11 cellular contexts compared by ENCODE assay signal in the genomic region with DNA sequence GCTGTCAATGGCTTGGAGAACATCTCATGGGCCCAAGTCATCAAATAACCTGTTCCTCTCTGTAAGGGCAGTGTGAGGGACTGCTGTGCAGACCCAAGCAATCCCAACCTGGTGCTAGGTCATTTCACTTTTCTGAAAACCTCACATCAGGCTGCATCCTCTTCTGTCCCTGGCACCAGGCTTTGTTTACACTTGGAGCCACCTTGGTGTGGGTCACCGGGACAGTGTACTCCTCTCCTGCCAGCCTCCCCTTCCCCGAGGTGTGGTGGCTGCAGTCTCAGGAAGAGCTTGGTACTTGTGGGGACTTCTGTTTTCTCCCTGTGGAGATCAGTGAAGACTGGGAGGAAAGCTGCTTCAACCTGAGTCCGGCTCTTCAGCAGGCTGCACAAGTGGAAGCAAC. TPM values are rescaled to one million over a fixed set of nuclear protein-coding genes. Genes with fewer than 3 reads are reported as not detected.
DNase-seq lines count a peak whose midpoint lies in the region; ATAC-seq and TF ChIP-seq lines count a peak whose summit lies in the region.
"Had no signal": no experiment of that assay in that cellular context is flagged by ENCODE, and none has a peak within 500 bp of the region (broad histone marks: within the 10 kb centered on the region; RNA-seq: fewer than 3 reads in every experiment).

No MANE protein-coding gene starts in this region.

- no peaks in the 10 kb centered on the region for H3K9me3 Mint-ChIP-seq in activated CD4-positive, alpha-beta T cell treated with anti-CD3 and anti-CD28 coated beads, Interleukin-2, amount 10 ng/mL, durations not matched to agents 7 days and 5 days

- DNase-seq in activated CD4-positive, alpha-beta T cell treated with anti-CD3 and anti-CD28 coated beads, Interleukin-2, amount 10 ng/mL, durations not matched to agents 7 days and 5 days: no peak
- DNase-seq in activated CD4-positive, alpha-beta T cell treated with anti-CD3 and anti-CD28 coated beads, Interleukin-2, amount 50 U/mL, for 4 hours: no peak
- DNase-seq in T-helper 17 cell (no peak), esophagus muscularis mucosa (ENCODE audit: extremely low spot score) (no peak), mesenteric fat pad (ENCODE audit: low spot score) (no peak), PC-9 (no peak), NCI-H446 treated with DMSO at 0.1 percent for 48 hours (lab: John Stamatoyannopoulos, UW) (no peak)
- DNase-seq: activated gamma-delta T cell, SK-N-SH had no signal

- no peaks in the 10 kb centered on the region for H3K79me2 ChIP-seq in PC-9 (ENCODE audit: low read depth)

- no peak overlapping the region for H3K4me3 Mint-ChIP-seq in activated CD4-positive, alpha-beta T cell treated with anti-CD3 and anti-CD28 coated beads, Interleukin-2, amount 10 ng/mL, durations not matched to agents 7 days and 5 days
- H3K4me3 Mint-ChIP-seq in T-helper 17 cell: no peak overlapping the region

- H3K9me3 ChIP-seq in T-helper 17 cell (ENCODE audit: control insufficient read depth, low read length, poor library complexity, severe bottlenecking) (no peaks in the 10 kb centered on the region), esophagus muscularis mucosa (no peaks in the 10 kb centered on the region), skeletal muscle tissue (ENCODE audit: control insufficient read depth in 3 of 3, low read length in 3 of 3) (no peaks in the 10 kb centered on the region), PC-9 (ENCODE audit: insufficient read depth, low read depth) (no peaks in the 10 kb centered on the region)
- H3K9me3 ChIP-seq: SK-N-SH had no signal

- no peak for TF ChIP-seq CTCF in esophagus muscularis mucosa (IDR thresholded peaks at IDR 0.05)
- no peak for TF ChIP-seq CTCF in PC-9 (conservative IDR thresholded peaks at IDR 0.05)

- H3K36me3 ChIP-seq in esophagus muscularis mucosa: peaks cover 33 to 100% (median 92%) of the 10 kb centered on the region in 4 donors
- peaks cover 54 to 82% (median 79%) of the 10 kb centered on the region in 3 donors for H3K36me3 ChIP-seq in skeletal muscle tissue (ENCODE audit: control insufficient read depth in 3 of 3, insufficient read depth in 3 of 3, low read length in 3 of 3)
- peaks cover 43% of the 10 kb centered on the region for H3K36me3 ChIP-seq in PC-9 (ENCODE audit: low read depth)

- peak overlapping the region; percentile 48 for H3K27ac Mint-ChIP-seq in activated CD4-positive, alpha-beta T cell treated with anti-CD3 and anti-CD28 coated beads, Interleukin-2, amount 10 ng/mL, durations not matched to agents 7 days and 5 days
- peak overlapping the region; percentile 88 for H3K27ac Mint-ChIP-seq in T-helper 17 cell

- peaks cover 23% of the 10 kb centered on the region for H4K20me1 ChIP-seq in PC-9 (ENCODE audit: insufficient read depth)

- TF ChIP-seq POLR2A in esophagus muscularis mucosa (IDR thresholded peaks at IDR 0.05; ENCODE audit: low read depth): no peak

- no peak overlapping the region for H2AFZ ChIP-seq in PC-9

- CTCF ChIA-PET in activated CD4-positive, alpha-beta T cell treated with anti-CD3 and anti-CD28 coated beads, Interleukin-2, amount 10 ng/mL, durations not matched to agents 7 days and 5 days (lab: Charles Lee): interaction anchor here (0.6 to 2.7 kb wide), 4 partner anchors 9 to 34 kb away, joined by 3 to 14 read pairs (median 6); a partner anchor contains a TSS
- CTCF ChIA-PET in PC-9 (lab: Charles Lee): no interaction called here

- WGBS in esophagus muscularis mucosa: 82% methylated on average over 3 of the region's 3 CpGs

- intact Hi-C loops in esophagus muscularis mucosa (cut with DNase I): no loop called here
- intact Hi-C loops in PC-9 (cut with micrococcal nuclease; ENCODE audit: unreplicated experiment): no loop called here

- H3K27me3 ChIP-seq in esophagus muscularis mucosa (no peaks in the 10 kb centered on the region), skeletal muscle tissue (ENCODE audit: control insufficient read depth in 3 of 3, insufficient read depth in 3 of 3, low read length in 3 of 3) (no peaks in the 10 kb centered on the region), PC-9 (ENCODE audit: insufficient read depth, low read depth) (no peaks in the 10 kb centered on the region)

- TF ChIP-seq EP300 in esophagus muscularis mucosa (IDR thresholded peaks at IDR 0.05): no peak

- peak overlapping the region in 2 of 3 donors; percentile 68 to 73 for H3K9ac ChIP-seq in skeletal muscle tissue (ENCODE audit: low read depth in 1 of 3, low read length in 3 of 3)
- H3K9ac ChIP-seq: SK-N-SH had no signal

- BruUV-seq in PC-9 (replicated peaks; lab: Mats Ljungman, UMichigan): no TSS peak

- no peak overlapping the region for H3K4me2 ChIP-seq in PC-9
- H3K4me2 ChIP-seq: SK-N-SH had no signal

- H3K27ac ChIP-seq in esophagus muscularis mucosa (replicated peaks in 1 of 4) (peak overlapping the region; percentile 65 to 73 (median 68)), skeletal muscle tissue (ENCODE audit: low read depth, low read length) (peak overlapping the region; percentile 37), PC-9 (no peak overlapping the region)
- H3K27ac ChIP-seq: VCaP had no signal

- H3K4me3 ChIP-seq in esophagus muscularis mucosa: no peak overlapping the region
- H3K4me3 ChIP-seq in skeletal muscle tissue (ENCODE audit: low read length in 3 of 3): no peak overlapping the region
- H3K4me3 ChIP-seq in PC-9: no peak overlapping the region

- peaks cover 25% of the 10 kb centered on the region; the same call in 1 of the 2 replicates for H3F3A ChIP-seq in PC-9 (ENCODE audit: insufficient read depth, low read depth)

- H3K4me1 ChIP-seq in esophagus muscularis mucosa (peaks cover 30 to 53% (median 33%) of the 10 kb centered on the region in 4 donors), skeletal muscle tissue (ENCODE audit: control insufficient read depth in 3 of 3, insufficient read depth in 3 of 3, low read length in 3 of 3) (peaks cover 18 to 31% (median 27%) of the 10 kb centered on the region in 3 donors), PC-9 (replicated peaks; ENCODE audit: insufficient read depth) (no peaks in the 10 kb centered on the region)

- no peaks in the 10 kb centered on the region for H3K9me2 ChIP-seq in PC-9 (ENCODE audit: insufficient read depth)
- H3K9me2 ChIP-seq: SK-N-SH had no signal

- peaks cover 18% of the 10 kb centered on the region for H3K4me1 Mint-ChIP-seq in activated CD4-positive, alpha-beta T cell treated with anti-CD3 and anti-CD28 coated beads, Interleukin-2, amount 10 ng/mL, durations not matched to agents 7 days and 5 days
- peaks cover 32% of the 10 kb centered on the region for H3K4me1 Mint-ChIP-seq in T-helper 17 cell

- peaks cover 72% of the 10 kb centered on the region for H3K36me3 Mint-ChIP-seq in activated CD4-positive, alpha-beta T cell treated with anti-CD3 and anti-CD28 coated beads, Interleukin-2, amount 10 ng/mL, durations not matched to agents 7 days and 5 days (ENCODE audit: low read depth)
- H3K36me3 Mint-ChIP-seq in T-helper 17 cell (ENCODE audit: low read depth): peaks cover 19% of the 10 kb centered on the region

- no peaks in the 10 kb centered on the region for H3K27me3 Mint-ChIP-seq in activated CD4-positive, alpha-beta T cell treated with anti-CD3 and anti-CD28 coated beads, Interleukin-2, amount 10 ng/mL, durations not matched to agents 7 days and 5 days
- H3K27me3 Mint-ChIP-seq in T-helper 17 cell: no peaks in the 10 kb centered on the region

- ATAC-seq in T-helper 17 cell: no peak

- POLR2A ChIA-PET in activated CD4-positive, alpha-beta T cell treated with anti-CD3 and anti-CD28 coated beads, Interleukin-2, amount 10 ng/mL, durations not matched to agents 7 days and 5 days (lab: Charles Lee): interaction anchor here (0.6 kb wide), 1 partner anchor 19 kb away, joined by 3 read pairs; no protein-coding TSS in a partner anchor
- POLR2A ChIA-PET in PC-9 (lab: Charles Lee; ENCODE audit: unreplicated experiment): interaction anchor here (0.6 kb wide), 1 partner anchor 12 kb away, joined by 6 read pairs; no protein-coding TSS in a partner anchor

RNA-seq across cellular contexts. Expression of a gene that starts 12.4 kb away (rescaled TPM):
- 10 to 100 TPM; 25.9 to 28.6 TPM for total RNA-seq in activated CD4-positive, alpha-beta T cell treated with anti-CD3 and anti-CD28 coated beads, Interleukin-2, amount 10 ng/mL, durations not matched to agents 7 days and 5 days
- total RNA-seq in T-helper 17 cell (10 to 100 TPM; 35.3 to 36.0 TPM), esophagus muscularis mucosa (10 to 100 TPM in 2 of 4 donors, 1 to 10 TPM in 2; 8.7 to 15.7 (median 11.5) TPM), skeletal muscle tissue (11.0 TPM), mesenteric fat pad (12.3 TPM), PC-9 (2021) (14.2 and 17.2 TPM in 2 replicates)

RNA-seq across cellular contexts. Expression of a gene that starts 12.5 kb away (rescaled TPM):
- 10 to 100 TPM; 76.9 TPM for total RNA-seq in activated CD4-positive, alpha-beta T cell treated with anti-CD3 and anti-CD28 coated beads, Interleukin-2, amount 10 ng/mL, durations not matched to agents 7 days and 5 days
- total RNA-seq in T-helper 17 cell (10 to 100 TPM; 55.2 to 59.4 TPM), esophagus muscularis mucosa (10 to 100 TPM; 20.0 to 31.1 (median 26.8) TPM), skeletal muscle tissue (49.1 TPM), mesenteric fat pad (35.7 TPM), PC-9 (2021) (47.5 and 65.7 TPM in 2 replicates)

RNA-seq across cellular contexts. Expression of a gene that starts 34.0 kb away (rescaled TPM):
- total RNA-seq in activated CD4-positive, alpha-beta T cell treated with anti-CD3 and anti-CD28 coated beads, Interleukin-2, amount 10 ng/mL, durations not matched to agents 7 days and 5 days: 100 to 1,000 TPM; 116 to 130 TPM
- total RNA-seq in T-helper 17 cell (100 to 1,000 TPM; 148 to 171 TPM), esophagus muscularis mucosa (10 to 100 TPM; 18.9 to 37.1 (median 27.3) TPM), skeletal muscle tissue (9.4 TPM), mesenteric fat pad (264 TPM), PC-9 (2021) (28.6 and 44.7 TPM in 2 replicates)

RNA-seq across cellular contexts. Expression of a gene that starts 53.1 kb away (rescaled TPM):
- 10 to 100 TPM in 1 of 2 experiments, 1 to 10 TPM in 1; 8.4 to 10.1 TPM for total RNA-seq in activated CD4-positive, alpha-beta T cell treated with anti-CD3 and anti-CD28 coated beads, Interleukin-2, amount 10 ng/mL, durations not matched to agents 7 days and 5 days
- 1 to 10 TPM; 6.6 to 7.4 TPM for total RNA-seq in T-helper 17 cell
- total RNA-seq in esophagus muscularis mucosa: 10 to 100 TPM; 10.4 to 22.0 (median 15.3) TPM
- total RNA-seq in skeletal muscle tissue: 23.0 TPM
- total RNA-seq in mesenteric fat pad: 40.2 TPM
- 13.4 and 14.0 TPM in 2 replicates for total RNA-seq in PC-9 (2021)
